16 cellular contexts compared by ENCODE assay signal in genomic region chr3:177589041-177589650, GRCh38.
DNase-seq lines count a peak whose midpoint lies in the region; ATAC-seq and TF ChIP-seq lines count a peak whose summit lies in the region.
"Had no signal": no experiment of that assay in that cellular context is flagged by ENCODE, and none has a peak within 500 bp of the region (broad histone marks: within the 10 kb centered on the region; RNA-seq: fewer than 3 reads in every experiment).

No MANE protein-coding gene starts in this region.

- H3K4me2 ChIP-seq in hepatocyte, result peak overlapping the region; percentile 15

- ATAC-seq in GM18870 (IDR thresholded peaks at IDR 0.05; ENCODE audit: unreplicated experiment) (no peak), GM19328 (IDR thresholded peaks at IDR 0.05; ENCODE audit: unreplicated experiment) (no peak)

- whole genome bisulfite sequencing in hepatocyte (ENCODE audit: low lambda C conversion rate, missing lambda C conversion rate), result 57% methylated on average over 3 of the region's 3 CpGs

- peak overlapping the region; percentile 92 for H3K27ac Mint-ChIP-seq in MCF 10A (ENCODE audit: low read depth, unreplicated experiment)
- H3K27ac Mint-ChIP-seq in activated CD4-positive, alpha-beta memory T cell treated with anti-CD3 and anti-CD28 coated beads, Interleukin-2, amount 10 ng/mL, durations not matched to agents 7 days and 5 days, result no peak overlapping the region
- H3K27ac Mint-ChIP-seq: CD14-positive monocyte; stimulated activated effector memory CD8-positive, alpha-beta T cell treated with anti-CD3 and anti-CD28 coated beads, Interleukin-12 subunit alpha, Interleukin-12 subunit beta, amount 100 ng/mL, for 72 hours had no signal

- no peak overlapping the region for H2AFZ ChIP-seq in hepatocyte

- intact Hi-C loops in MCF 10A (cut with micrococcal nuclease) (no loop called here), breast epithelium (cut with DNase I; ENCODE audit: low total_unique reads) (no loop called here)

- peaks cover 49% of the 10 kb centered on the region for H3K4me1 Mint-ChIP-seq in MCF 10A (ENCODE audit: insufficient read depth, unreplicated experiment)
- peaks cover 34% of the 10 kb centered on the region for H3K4me1 Mint-ChIP-seq in activated CD4-positive, alpha-beta memory T cell treated with anti-CD3 and anti-CD28 coated beads, Interleukin-2, amount 10 ng/mL, durations not matched to agents 7 days and 5 days

- peak; percentile 14 for DNase-seq in MCF 10A (ENCODE audit: unreplicated experiment)
- DNase-seq in breast epithelium (ENCODE audit: low spot score in 2 of 2), result no peak
- peak; percentile 61 for DNase-seq in astrocyte of the spinal cord (ENCODE audit: low read depth, low spot score)
- no peak for DNase-seq in hepatocyte (ENCODE audit: low spot score)
- no peak for DNase-seq in UCSD-AML1 (lab: John Stamatoyannopoulos, UW; ENCODE audit: unreplicated experiment)
- DNase-seq in activated CD4-positive, alpha-beta memory T cell treated with anti-CD3 and anti-CD28 coated beads, Interleukin-2, amount 10 ng/mL, durations not matched to agents 7 days and 5 days, result no peak
- DNase-seq: activated CD4-positive, alpha-beta T cell treated with anti-CD3 and anti-CD28 coated beads for 1 hour; H9; hypothalamus; NCI-H1048 had no signal

- no peak overlapping the region for H3K4me3 Mint-ChIP-seq in MCF 10A (ENCODE audit: unreplicated experiment)
- no peak overlapping the region for H3K4me3 Mint-ChIP-seq in activated CD4-positive, alpha-beta memory T cell treated with anti-CD3 and anti-CD28 coated beads, Interleukin-2, amount 10 ng/mL, durations not matched to agents 7 days and 5 days
- H3K4me3 Mint-ChIP-seq: CD14-positive monocyte; H9; stimulated activated effector memory CD8-positive, alpha-beta T cell treated with anti-CD3 and anti-CD28 coated beads, Interleukin-12 subunit alpha, Interleukin-12 subunit beta, amount 100 ng/mL, for 72 hours had no signal

- no peak for TF ChIP-seq CTCF in MCF 10A (IDR thresholded peaks at IDR 0.05; ENCODE audit: unreplicated experiment)
- TF ChIP-seq CTCF in breast epithelium (IDR thresholded peaks at IDR 0.05), result no peak
- no peak for TF ChIP-seq CTCF in astrocyte of the spinal cord (IDR thresholded peaks at IDR 0.05; ENCODE audit: low read depth, low read length)
- no peak for TF ChIP-seq CTCF in hepatocyte (IDR thresholded peaks at IDR 0.05; ENCODE audit: poor library complexity)

- no peaks in the 10 kb centered on the region for H4K20me1 ChIP-seq in hepatocyte (ENCODE audit: insufficient read depth, poor library complexity, severe bottlenecking)

- H3K36me3 Mint-ChIP-seq in MCF 10A (ENCODE audit: insufficient read depth, unreplicated experiment), result no peaks in the 10 kb centered on the region
- peaks cover 3% of the 10 kb centered on the region for H3K36me3 Mint-ChIP-seq in activated CD4-positive, alpha-beta memory T cell treated with anti-CD3 and anti-CD28 coated beads, Interleukin-2, amount 10 ng/mL, durations not matched to agents 7 days and 5 days (ENCODE audit: low read depth)
- H3K36me3 Mint-ChIP-seq: CD14-positive monocyte; stimulated activated effector memory CD8-positive, alpha-beta T cell treated with anti-CD3 and anti-CD28 coated beads, Interleukin-12 subunit alpha, Interleukin-12 subunit beta, amount 100 ng/mL, for 72 hours had no signal

- no peaks in the 10 kb centered on the region for H3K36me3 ChIP-seq in breast epithelium
- no peaks in the 10 kb centered on the region for H3K36me3 ChIP-seq in hepatocyte (replicated peaks; ENCODE audit: insufficient read depth, low read depth)
- H3K36me3 ChIP-seq: adrenal gland, thoracic aorta had no signal

- no peaks in the 10 kb centered on the region for H3K9me2 ChIP-seq in hepatocyte (replicated peaks; ENCODE audit: insufficient read depth)

- H3K27me3 Mint-ChIP-seq in MCF 10A (ENCODE audit: insufficient read depth, unreplicated experiment), result no peaks in the 10 kb centered on the region
- H3K27me3 Mint-ChIP-seq in activated CD4-positive, alpha-beta memory T cell treated with anti-CD3 and anti-CD28 coated beads, Interleukin-2, amount 10 ng/mL, durations not matched to agents 7 days and 5 days, result no peaks in the 10 kb centered on the region

- BruUV-seq in MCF 10A (replicated peaks; lab: Mats Ljungman, UMichigan), result no TSS peak

- in situ Hi-C loops in astrocyte of the spinal cord (cut with HindIII; ENCODE audit: low sequenced_read_pairs), result no loop called here

- peak overlapping the region in 1 of 2 donors; percentile 67 for H3K27ac ChIP-seq in breast epithelium
- peak overlapping the region; percentile 77 for H3K27ac ChIP-seq in hepatocyte

- POLR2A ChIA-PET in MCF 10A (lab: Yijun Ruan, JAX), result interaction anchor here (0.5 to 2.9 kb wide), 15 partner anchors 8 to 812 kb away, joined by 3 to 9 read pairs (median 3); no protein-coding TSS in a partner anchor
- POLR2A ChIA-PET in activated CD4-positive, alpha-beta memory T cell treated with anti-CD3 and anti-CD28 coated beads, Interleukin-2, amount 10 ng/mL, durations not matched to agents 7 days and 5 days (lab: Charles Lee), result interaction anchor here (0.9 kb wide), 1 partner anchor 8 kb away, joined by 3 read pairs; no protein-coding TSS in a partner anchor

- H3K9me3 ChIP-seq in breast epithelium (no peaks in the 10 kb centered on the region), hepatocyte (ENCODE audit: low read depth) (no peaks in the 10 kb centered on the region)
- H3K9me3 ChIP-seq: adrenal gland, thoracic aorta had no signal

- CTCF ChIA-PET in MCF 10A (lab: Yijun Ruan, JAX), result interaction anchor here (0.7 to 1.2 kb wide), 7 partner anchors 10 to 1577 kb away, joined by 3 to 5 read pairs (median 3); no protein-coding TSS in a partner anchor
- CTCF ChIA-PET in activated CD4-positive, alpha-beta memory T cell treated with anti-CD3 and anti-CD28 coated beads, Interleukin-2, amount 10 ng/mL, durations not matched to agents 7 days and 5 days (lab: Charles Lee), result interaction anchor here (1.0 kb wide), 1 partner anchor 9 kb away, joined by 3 read pairs; no protein-coding TSS in a partner anchor

- peaks cover 5% of the 10 kb centered on the region for H3K9me3 Mint-ChIP-seq in MCF 10A (ENCODE audit: unreplicated experiment)
- H3K9me3 Mint-ChIP-seq in activated CD4-positive, alpha-beta memory T cell treated with anti-CD3 and anti-CD28 coated beads, Interleukin-2, amount 10 ng/mL, durations not matched to agents 7 days and 5 days, result peaks cover 4% of the 10 kb centered on the region
- H3K9me3 Mint-ChIP-seq: stimulated activated effector memory CD8-positive, alpha-beta T cell treated with anti-CD3 and anti-CD28 coated beads, Interleukin-12 subunit alpha, Interleukin-12 subunit beta, amount 100 ng/mL, for 72 hours had no signal

- no peaks in the 10 kb centered on the region for H3K4me1 ChIP-seq in breast epithelium
- H3K4me1 ChIP-seq in hepatocyte (ENCODE audit: insufficient read depth), result peaks cover 25% of the 10 kb centered on the region

- no peak for TF ChIP-seq POLR2A in breast epithelium (IDR thresholded peaks at IDR 0.05)

- no peaks in the 10 kb centered on the region for H3K27me3 ChIP-seq in breast epithelium
- H3K27me3 ChIP-seq in hepatocyte, result no peaks in the 10 kb centered on the region
- H3K27me3 ChIP-seq: adrenal gland had no signal

- H3K4me3 ChIP-seq in breast epithelium (no peak overlapping the region), astrocyte of the spinal cord (ENCODE audit: low read depth, low read length) (no peak overlapping the region), hepatocyte (no peak overlapping the region)
- H3K4me3 ChIP-seq: adrenal gland, thoracic aorta had no signal

- no peaks in the 10 kb centered on the region for H3K79me2 ChIP-seq in hepatocyte

Comparison
In these comparisons a context has a peak if more than half of its experiments do, and no peak if none do; other contexts are left out.
1. DNase-seq: peak in MCF 10A (single experiment) and astrocyte of the spinal cord (single experiment); none in breast epithelium (0 of 2), hepatocyte (single experiment), UCSD-AML1 (single experiment) and activated CD4-positive, alpha-beta memory T cell treated with anti-CD3 and anti-CD28 coated beads, Interleukin-2, amount 10 ng/mL, durations not matched to agents 7 days and 5 days (single experiment).